Comparison of ENCODE assay signal across 10 cellular contexts in the genomic region with DNA sequence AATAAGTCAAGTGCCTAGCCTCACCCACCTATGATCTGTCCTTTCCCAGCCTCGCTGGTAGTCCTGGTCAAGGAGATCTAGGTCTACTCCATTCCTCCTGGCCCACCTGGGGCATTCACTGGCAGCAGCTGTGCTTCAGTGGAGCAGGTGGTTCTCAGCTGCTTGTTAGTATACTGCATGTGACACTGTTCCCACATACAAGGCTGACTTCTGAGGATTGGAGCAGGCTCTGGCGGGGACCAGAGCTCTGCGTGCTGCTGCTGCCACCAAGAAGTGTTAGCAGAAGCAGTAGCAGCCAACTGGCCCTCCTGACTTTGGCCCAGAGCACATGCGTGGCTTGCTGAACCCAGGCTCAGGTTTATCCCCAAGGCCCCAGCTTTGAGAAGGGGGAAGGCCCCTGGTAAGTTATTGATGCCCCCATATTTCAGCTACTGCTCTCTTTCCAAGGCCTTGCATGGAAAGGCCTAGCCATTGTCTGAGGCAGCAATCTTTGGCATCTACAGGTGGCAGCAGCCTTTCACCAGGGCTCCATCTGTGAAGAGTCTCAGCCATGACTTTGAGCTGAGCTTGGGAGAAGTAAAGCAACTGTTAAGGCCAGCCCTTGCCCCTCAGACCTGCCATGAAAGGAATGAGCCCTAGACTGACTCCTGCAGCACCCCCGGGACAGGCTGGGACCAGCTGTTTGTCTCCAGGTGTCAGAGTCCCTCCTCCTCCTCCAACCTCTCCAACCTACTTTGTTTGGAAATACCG. TPM values are rescaled to one million over a fixed set of nuclear protein-coding genes. Genes with fewer than 3 reads are reported as not detected.
DNase-seq lines count a peak whose midpoint lies in the region; ATAC-seq lines count a peak whose summit lies in the region.
"Had no signal": no experiment of that assay in that cellular context is flagged by ENCODE, and none has a peak within 500 bp of the region (broad histone marks: within the 10 kb centered on the region; RNA-seq: fewer than 3 reads in every experiment).

No MANE protein-coding gene starts in this region.

- no peak overlapping the region for H3K9ac ChIP-seq in stomach smooth muscle (ENCODE audit: low read length in 2 of 2)

- H3K4me3 ChIP-seq in stomach smooth muscle (ENCODE audit: low read length in 2 of 2): no peak overlapping the region

- DNase-seq in DMS 273 (lab: John Stamatoyannopoulos, UW; ENCODE audit: unreplicated experiment) (peak; percentile 36), DMS 273 treated with DMSO at 0.1 percent for 48 hours (lab: John Stamatoyannopoulos, UW) (no peak), left cardiac atrium (peak; percentile 23), NCI-H446 treated with DMSO at 0.1 percent for 48 hours (lab: John Stamatoyannopoulos, UW) (no peak)
- DNase-seq: 8988T; NCI-H345; stimulated activated CD4-positive, alpha-beta T cell treated with anti-CD3 and anti-CD28 coated beads, Interleukin-12 subunit alpha, Interleukin-12 subunit beta, amount 100 ng/mL, for 4 hours had no signal

- peaks cover 28 to 50% of the 10 kb centered on the region in 2 donors for H3K36me3 ChIP-seq in stomach smooth muscle (ENCODE audit: control insufficient read depth in 2 of 2, insufficient read depth in 2 of 2, low read length in 2 of 2)

- intact Hi-C loops in left cardiac atrium (cut with DNase I): no loop called here

- peaks cover 25% of the 10 kb centered on the region for H3K4me1 ChIP-seq in stomach smooth muscle (ENCODE audit: control insufficient read depth, insufficient read depth, low read length)

- H3K27ac ChIP-seq in stomach smooth muscle (ENCODE audit: low read length): peak overlapping the region; percentile 76

- H3K9me3 ChIP-seq in stomach smooth muscle (ENCODE audit: control insufficient read depth in 2 of 2, low read length in 2 of 2): no peaks in the 10 kb centered on the region

- ATAC-seq in left cardiac atrium: peak in 1 of 2 donors; percentile 35
- no peak for ATAC-seq in GM21528 (IDR thresholded peaks at IDR 0.05; ENCODE audit: low FRiP score, unreplicated experiment)

- no peaks in the 10 kb centered on the region for H3K27me3 ChIP-seq in stomach smooth muscle (ENCODE audit: control insufficient read depth in 1 of 2, insufficient read depth in 2 of 2, low read length in 2 of 2)

RNA-seq across cellular contexts. Expression of a gene that starts 26.5 kb away (rescaled TPM):
- 100 to 1,000 TPM; 112 to 144 TPM for total RNA-seq in left cardiac atrium

RNA-seq across cellular contexts. Expression of a gene that starts 26.9 kb away (rescaled TPM):
- total RNA-seq in left cardiac atrium: 1 to 10 TPM; 7.4 to 9.3 TPM

RNA-seq across cellular contexts. Expression of a gene that starts 45.1 kb away (rescaled TPM):
- not detected for total RNA-seq in left cardiac atrium
- total RNA-seq: activated CD8-positive, alpha-beta memory T cell treated with anti-CD3 and anti-CD28 coated beads for 36 hours had no signal

RNA-seq across cellular contexts. Expression of a gene that starts 56.5 kb away (rescaled TPM):
- 10 to 100 TPM; 51.4 to 52.1 TPM for total RNA-seq in left cardiac atrium

RNA-seq across cellular contexts. Expression of a gene that starts 56.9 kb away (rescaled TPM):
- total RNA-seq in left cardiac atrium: 1 to 10 TPM; 2.9 to 3.9 TPM

Comparison
In these comparisons a context has a peak if more than half of its experiments do, and no peak if none do; other contexts are left out.
1. DNase-seq: peak in DMS 273 (single experiment) and left cardiac atrium (single experiment); none in DMS 273 treated with DMSO at 0.1 percent for 48 hours (single experiment) and NCI-H446 treated with DMSO at 0.1 percent for 48 hours (single experiment).